ENCODE assay signal across 29 cellular contexts in genomic region chr20:9817654-9818053, GRCh38. TPM values are rescaled to one million over a fixed set of nuclear protein-coding genes. Genes with fewer than 3 reads are reported as not detected.
"Had no signal": no experiment of that assay in that cellular context is flagged by ENCODE, and none has a peak within 500 bp of the region (broad histone marks: within the 10 kb centered on the region; RNA-seq: fewer than 3 reads in every experiment).

No MANE protein-coding gene starts in this region.

- H3K36me3 ChIP-seq: stomach, suprapubic skin, thoracic aorta, thyroid gland, tibial artery, tibial nerve, transverse colon, upper lobe of left lung, upper lobe of right lung, uterus, vagina had no signal

- FAIRE-seq: urothelium cell line had no signal

- H3K27me3 Mint-ChIP-seq: stimulated activated memory B cell treated with anti-CD40 and anti-IgM and Interleukin-4, amounts not matched to agents 10 μg/mL and 1 μg/mL and 100 μg/mL, for 72 hours; stimulated activated naive B cell treated with anti-CD40 and anti-IgM and Interleukin-4, amounts not matched to agents 10 μg/mL and 1 μg/mL and 100 μg/mL, for 72 hours; stimulated activated naive CD8-positive, alpha-beta T cell treated with anti-CD3 and anti-CD28 coated beads, Interleukin-15, amount 100 ng/mL, for 72 hours; stimulated activated naive CD8-positive, alpha-beta T cell treated with anti-CD3 and anti-CD28 coated beads, Interleukin-15, Interleukin-2, amounts not matched to agents 100 ng/mL and 50 ng/mL, for 24 hours had no signal

- H3K36me3 Mint-ChIP-seq: stimulated activated effector memory CD8-positive, alpha-beta T cell treated with anti-CD3 and anti-CD28 coated beads, Interleukin-12 subunit alpha, Interleukin-12 subunit beta, amount 100 ng/mL, for 72 hours; stimulated activated memory B cell treated with anti-CD40 and anti-IgM and Interleukin-4, amounts not matched to agents 10 μg/mL and 1 μg/mL and 100 μg/mL, for 72 hours; stimulated activated naive B cell treated with anti-CD40 and anti-IgM and Interleukin-4, amounts not matched to agents 10 μg/mL and 1 μg/mL and 100 μg/mL, for 72 hours; type B pancreatic cell had no signal

- H3K4me3 ChIP-seq: stomach, suprapubic skin, testis, thoracic aorta, thyroid gland, tibial artery, tibial nerve, transverse colon, upper lobe of left lung, upper lobe of right lung, uterus, vagina had no signal

- H3K9me3 ChIP-seq: stomach, suprapubic skin, testis, thoracic aorta, thyroid gland, tibial artery, tibial nerve, transverse colon, upper lobe of left lung, upper lobe of right lung, uterus, vagina had no signal

- H3K27ac Mint-ChIP-seq: stimulated activated effector memory CD8-positive, alpha-beta T cell treated with anti-CD3 and anti-CD28 coated beads, Interleukin-12 subunit alpha, Interleukin-12 subunit beta, amount 100 ng/mL, for 72 hours; stimulated activated memory B cell treated with anti-CD40 and anti-IgM and Interleukin-4, amounts not matched to agents 10 μg/mL and 1 μg/mL and 100 μg/mL, for 72 hours; stimulated activated naive B cell treated with anti-CD40 and anti-IgM and Interleukin-4, amounts not matched to agents 10 μg/mL and 1 μg/mL and 100 μg/mL, for 72 hours; stimulated activated naive CD8-positive, alpha-beta T cell treated with anti-CD3 and anti-CD28 coated beads, Interleukin-15, amount 100 ng/mL, for 72 hours; stimulated activated naive CD8-positive, alpha-beta T cell treated with anti-CD3 and anti-CD28 coated beads, Interleukin-15, Interleukin-2, amounts not matched to agents 100 ng/mL and 50 ng/mL, for 24 hours; type B pancreatic cell had no signal

- ATAC-seq: stimulated activated effector memory CD8-positive, alpha-beta T cell treated with anti-CD3 and anti-CD28 coated beads, Interleukin-12 subunit alpha, Interleukin-12 subunit beta, amount 100 ng/mL, for 72 hours; stimulated activated memory B cell treated with anti-CD40 and anti-IgM and Interleukin-4, amounts not matched to agents 10 μg/mL and 1 μg/mL and 100 μg/mL, for 72 hours; stimulated activated naive B cell treated with anti-CD40 and anti-IgM and Interleukin-4, amounts not matched to agents 10 μg/mL and 1 μg/mL and 100 μg/mL, for 72 hours; stimulated activated naive CD8-positive, alpha-beta T cell treated with anti-CD3 and anti-CD28 coated beads, Interleukin-15, amount 100 ng/mL, for 72 hours; stimulated activated naive CD8-positive, alpha-beta T cell treated with anti-CD3 and anti-CD28 coated beads, Interleukin-15, Interleukin-2, amounts not matched to agents 100 U/mL and 50 U/mL, for 24 hours; upper lobe of right lung had no signal

- DNase-seq: stimulated activated CD4-positive, alpha-beta T cell treated with anti-CD3 and anti-CD28 coated beads, Interleukin-2, amount 100 ng/mL, for 48 hours; stimulated activated CD4-positive, alpha-beta T cell treated with anti-CD3 and anti-CD28 coated beads, Interleukin-4, amount 100 ng/mL, for 1 hour; stimulated activated CD4-positive, alpha-beta T cell treated with anti-CD3 and anti-CD28 coated beads, Interleukin-4, amount 100 ng/mL, for 24 hours; stimulated activated CD4-positive, alpha-beta T cell treated with anti-CD3 and anti-CD28 coated beads, Interleukin-4, amount 100 ng/mL, for 4 hours; stimulated activated CD8-positive, alpha-beta memory T cell treated with anti-CD3 and anti-CD28 coated beads, Interleukin-4, amount 100 ng/mL, for 48 hours; stimulated activated naive B cell treated with anti-CD40 and anti-IgM and Interleukin-4, amounts not matched to agents 10 μg/mL and 1 μg/mL and 100 μg/mL, for 72 hours; stimulated activated naive CD4-positive, alpha-beta T cell; stimulated activated naive CD4-positive, alpha-beta T cell treated with Interleukin-2 at 50 U/mL for 16 hours; stimulated activated naive CD8-positive, alpha-beta T cell treated with anti-CD3 and anti-CD28 coated beads, Interleukin-15, amount 100 ng/mL, for 72 hours; stimulated activated naive CD8-positive, alpha-beta T cell treated with anti-CD3 and anti-CD28 coated beads, Interleukin-15, Interleukin-2, amounts not matched to agents 100 U/mL and 50 U/mL, for 24 hours; stomach; substantia nigra; testis; thyroid gland; tibial artery; transverse colon; upper lobe of left lung; upper lobe of right lung; uterus had no signal

- H3K4me1 Mint-ChIP-seq: stimulated activated effector memory CD8-positive, alpha-beta T cell treated with anti-CD3 and anti-CD28 coated beads, Interleukin-12 subunit alpha, Interleukin-12 subunit beta, amount 100 ng/mL, for 72 hours; stimulated activated memory B cell treated with anti-CD40 and anti-IgM and Interleukin-4, amounts not matched to agents 10 μg/mL and 1 μg/mL and 100 μg/mL, for 72 hours; stimulated activated naive B cell treated with anti-CD40 and anti-IgM and Interleukin-4, amounts not matched to agents 10 μg/mL and 1 μg/mL and 100 μg/mL, for 72 hours; stimulated activated naive CD8-positive, alpha-beta T cell treated with anti-CD3 and anti-CD28 coated beads, Interleukin-15, amount 100 ng/mL, for 72 hours had no signal

- H3K4me3 Mint-ChIP-seq: stimulated activated effector memory CD8-positive, alpha-beta T cell treated with anti-CD3 and anti-CD28 coated beads, Interleukin-12 subunit alpha, Interleukin-12 subunit beta, amount 100 ng/mL, for 72 hours; stimulated activated memory B cell treated with anti-CD40 and anti-IgM and Interleukin-4, amounts not matched to agents 10 μg/mL and 1 μg/mL and 100 μg/mL, for 72 hours; stimulated activated naive B cell treated with anti-CD40 and anti-IgM and Interleukin-4, amounts not matched to agents 10 μg/mL and 1 μg/mL and 100 μg/mL, for 72 hours; stimulated activated naive CD8-positive, alpha-beta T cell treated with anti-CD3 and anti-CD28 coated beads, Interleukin-15, amount 100 ng/mL, for 72 hours; stimulated activated naive CD8-positive, alpha-beta T cell treated with anti-CD3 and anti-CD28 coated beads, Interleukin-15, Interleukin-2, amounts not matched to agents 100 ng/mL and 50 ng/mL, for 24 hours; type B pancreatic cell had no signal

- H3K27me3 ChIP-seq: stomach, suprapubic skin, testis, thyroid gland, tibial artery, tibial nerve, transverse colon, upper lobe of left lung, upper lobe of right lung, uterus, vagina had no signal

- H3K27ac ChIP-seq: stomach, suprapubic skin, testis, thoracic aorta, thyroid gland, tibial artery, tibial nerve, transverse colon, upper lobe of left lung, upper lobe of right lung, uterus, vagina had no signal

- H3K9me3 Mint-ChIP-seq: stimulated activated naive B cell treated with anti-CD40 and anti-IgM and Interleukin-4, amounts not matched to agents 10 μg/mL and 1 μg/mL and 100 μg/mL, for 72 hours; type B pancreatic cell had no signal

- H3K4me1 ChIP-seq: stomach, suprapubic skin, testis, thyroid gland, tibial artery, tibial nerve, transverse colon, upper lobe of left lung, upper lobe of right lung, uterus, vagina had no signal

RNA-seq across cellular contexts. Expression of gene PAK5, which starts 21.2 kb away (rescaled TPM):
- total RNA-seq: subcutaneous adipose tissue, thoracic aorta, transverse colon had no signal
